ENCODE assay signal across 1 cellular context in genomic region chr17:80791758-80792284, GRCh38.
TF ChIP-seq lines count a peak whose summit lies in the region.

No MANE protein-coding gene starts in this region.

TF ChIP-seq in SK-N-SH treated with all-trans-retinoic acid at 6 μM for 48 hours, 23 proteins besides CTCF, POLR2A, EP300 and RAD21 (continued from another document):
- TF ChIP-seq TSHZ2 (CRISPR knock-in tag; IDR thresholded peaks at IDR 0.05) = no peak
TF ChIP-seq in SK-N-SH treated with all-trans-retinoic acid at 6 μM for 48 hours: peak in this region for 7.
